8 cellular contexts compared by ENCODE assay signal in genomic region chr19:18833849-18834643, GRCh38. TPM values are rescaled to one million over a fixed set of nuclear protein-coding genes. Genes with fewer than 3 reads are reported as not detected.
DNase-seq lines count a peak whose midpoint lies in the region; ATAC-seq and TF ChIP-seq lines count a peak whose summit lies in the region.

No MANE protein-coding gene starts in this region.

- no peak for TF ChIP-seq POLR2A in adrenal gland (IDR thresholded peaks at IDR 0.05)

- ATAC-seq in DND-41 (ENCODE audit: insufficient read depth, low read depth): no peak
- ATAC-seq in GM18861 (IDR thresholded peaks at IDR 0.05; ENCODE audit: unreplicated experiment): no peak
- no peak for ATAC-seq in HG02678 (IDR thresholded peaks at IDR 0.05; ENCODE audit: unreplicated experiment)

- H3K4me3 ChIP-seq in DND-41 (ENCODE audit: low read depth in 1 of 2, low read length in 2 of 2) (peak overlapping the region; percentile 54 to 72; a peak in 3 of 4 replicates), mesodermal cell (ENCODE audit: extremely low read depth, insufficient read depth, low read length, poor library complexity, severe bottlenecking) (peak overlapping the region; percentile 79), adrenal gland (peak overlapping the region in 2 of 4 donors; percentile 18 to 95)

- peaks cover 62% of the 10 kb centered on the region for H3K36me3 ChIP-seq in DND-41 (ENCODE audit: insufficient read depth, low read length)
- H3K36me3 ChIP-seq in mesodermal cell (ENCODE audit: control insufficient read depth, insufficient read depth, low read length): peaks cover 51% of the 10 kb centered on the region
- no peaks in the 10 kb centered on the region for H3K36me3 ChIP-seq in adrenal gland (replicated peaks in 1 of 2)

- DNase-seq in DND-41 (no peak), NCI-H1105 treated with DMSO at 0.1 percent for 48 hours (lab: John Stamatoyannopoulos, UW) (peak; percentile 49), MCF 10A (ENCODE audit: unreplicated experiment) (peak; percentile 9), hippocampal formation (lab: John Stamatoyannopoulos, UW) (no peak), adrenal gland (no peak)

- H3K36me3 Mint-ChIP-seq in MCF 10A (ENCODE audit: insufficient read depth, unreplicated experiment): peaks cover 45% of the 10 kb centered on the region

- H3K4me1 Mint-ChIP-seq in MCF 10A (ENCODE audit: insufficient read depth, unreplicated experiment): peaks cover 31% of the 10 kb centered on the region

- POLR2A ChIA-PET in MCF 10A (lab: Yijun Ruan, JAX): interaction anchor here (0.6 to 3.9 kb wide), 15 partner anchors 9 to 300 kb away, joined by 3 to 29 read pairs (median 4); partner anchors contain the start of genes COPE, DDX49, KXD1 and REX1BD

- H3K9ac ChIP-seq in DND-41 (ENCODE audit: low read depth, low read length): peak overlapping the region; percentile 98

- H3K4me1 ChIP-seq in DND-41 (ENCODE audit: insufficient read depth, low read length): peaks cover 50% of the 10 kb centered on the region
- peaks cover 15% of the 10 kb centered on the region for H3K4me1 ChIP-seq in mesodermal cell (ENCODE audit: control insufficient read depth, insufficient read depth, low read length, poor library complexity, severe bottlenecking)
- peaks cover 29 to 44% of the 10 kb centered on the region in 2 donors for H3K4me1 ChIP-seq in adrenal gland (replicated peaks in 1 of 2)

- peak overlapping the region; percentile 60 for H3K27ac ChIP-seq in DND-41 (ENCODE audit: low read length)
- H3K27ac ChIP-seq in mesodermal cell (ENCODE audit: low read depth, low read length, severe bottlenecking): no peak overlapping the region
- peak overlapping the region in 1 of 5 donors; percentile 89 for H3K27ac ChIP-seq in adrenal gland

- TF ChIP-seq CTCF in DND-41 (IDR thresholded peaks at IDR 0.05; ENCODE audit: borderline replicate concordance, extremely low read depth, low read length, poor library complexity, severe bottlenecking) (no peak), MCF 10A (IDR thresholded peaks at IDR 0.05; ENCODE audit: unreplicated experiment) (no peak), adrenal gland (IDR thresholded peaks at IDR 0.05) (no peak)

- BruUV-seq in MCF 10A (replicated peaks; lab: Mats Ljungman, UMichigan): no TSS peak

- CTCF ChIA-PET in MCF 10A (lab: Yijun Ruan, JAX): interaction anchor here (0.6 to 5.7 kb wide), 8 partner anchors 13 to 423 kb away, joined by 3 to 46 read pairs (median 3); partner anchors contain the start of gene REX1BD

- H3K27ac Mint-ChIP-seq in MCF 10A (ENCODE audit: low read depth, unreplicated experiment): peak overlapping the region; percentile 98

- H4K20me1 ChIP-seq in DND-41 (ENCODE audit: insufficient read depth, low read length): peaks cover 64% of the 10 kb centered on the region

- intact Hi-C loops in MCF 10A (cut with micrococcal nuclease): loop anchor here (5.0 kb wide), 1 partner anchor 62 kb away; no protein-coding TSS in a partner anchor
- intact Hi-C loops in adrenal gland (cut with DNase I): no loop called here

- no peak overlapping the region for H2AFZ ChIP-seq in DND-41 (ENCODE audit: low read depth, low read length)

- peak overlapping the region; percentile 94 for H3K4me3 Mint-ChIP-seq in MCF 10A (ENCODE audit: unreplicated experiment)

- H3K4me2 ChIP-seq in DND-41 (ENCODE audit: insufficient read depth, low read length): peak overlapping the region; percentile 84

- H3K9me3 ChIP-seq in DND-41 (ENCODE audit: insufficient read depth, low read length, severe bottlenecking) (no peaks in the 10 kb centered on the region), mesodermal cell (ENCODE audit: control insufficient read depth, low read length) (no peaks in the 10 kb centered on the region), adrenal gland (replicated peaks in 1 of 3) (no peaks in the 10 kb centered on the region)

- no peaks in the 10 kb centered on the region for H3K27me3 Mint-ChIP-seq in MCF 10A (ENCODE audit: insufficient read depth, unreplicated experiment)

- H3K9me3 Mint-ChIP-seq in MCF 10A (ENCODE audit: unreplicated experiment): no peaks in the 10 kb centered on the region

- WGBS in mesodermal cell (ENCODE audit: insufficient coverage in 2 of 2), 2 experiments: 61 to 63% methylated on average over 11 to 13 of the region's 18 CpGs
- WGBS in adrenal gland, 4 donors: 11 to 23% (median 17%) methylated on average over 18 of the region's 18 CpGs

- no peaks in the 10 kb centered on the region for H3K27me3 ChIP-seq in DND-41 (ENCODE audit: insufficient read depth, low read length, poor library complexity)
- H3K27me3 ChIP-seq in adrenal gland: no peaks in the 10 kb centered on the region

- H3K79me2 ChIP-seq in DND-41 (ENCODE audit: insufficient read depth, low read length): peaks cover 76% of the 10 kb centered on the region

RNA-seq across cellular contexts. Expression of gene UPF1, which starts 2.3 kb away (rescaled TPM):
- 79.8 and 85.0 TPM in 2 replicates for total RNA-seq in MCF 10A (2022)
- polyA plus RNA-seq in mesodermal cell (2013, experiment 1 of 2): 33.7 TPM
- polyA plus RNA-seq in mesodermal cell (2013, experiment 2 of 2): 31.9 TPM
- 100 to 1,000 TPM in 1 of 8 donors, 10 to 100 TPM in 7; 57.7 to 141 (median 80.1) TPM for total RNA-seq in adrenal gland
- 10 to 100 TPM; 27.6 to 80.8 (median 55.1) TPM for polyA plus RNA-seq in adrenal gland

RNA-seq across cellular contexts. Expression of gene COMP, which starts 42.9 kb away (rescaled TPM):
- not detected in 2 replicates for total RNA-seq in MCF 10A (2022)
- polyA plus RNA-seq in mesodermal cell (2013, experiment 1 of 2): 1.5 TPM
- 0.86 TPM for polyA plus RNA-seq in mesodermal cell (2013, experiment 2 of 2)
- total RNA-seq in adrenal gland: under 1 TPM in 1 of 8 donors, not detected in 7; 0.11 TPM
- under 1 TPM in 2 of 3 donors, not detected in 1; 0.16 to 0.17 TPM for polyA plus RNA-seq in adrenal gland

Comparison
In these comparisons a context has a peak if more than half of its experiments do, and no peak if none do; other contexts are left out.
1. DNase-seq: peak in NCI-H1105 treated with DMSO at 0.1 percent for 48 hours (single experiment) and MCF 10A (single experiment); none in DND-41 (single experiment), hippocampal formation (0 of 2) and adrenal gland (0 of 7).